24 cellular contexts compared by ENCODE assay signal in genomic region chrX:11755724-11756123, GRCh38. TPM values are rescaled to one million over a fixed set of nuclear protein-coding genes. Genes with fewer than 3 reads are reported as not detected.
DNase-seq lines count a peak whose midpoint lies in the region; ATAC-seq and TF ChIP-seq lines count a peak whose summit lies in the region.
"Had no signal": no experiment of that assay in that cellular context is flagged by ENCODE, and none has a peak within 500 bp of the region (broad histone marks: within the 10 kb centered on the region; RNA-seq: fewer than 3 reads in every experiment).

No MANE protein-coding gene starts in this region.

- H3K27me3 ChIP-seq in CD4-positive, CD25-positive, alpha-beta regulatory T cell (ENCODE audit: control insufficient read depth, insufficient read depth, low read length) = no peaks in the 10 kb centered on the region
- H3K27me3 ChIP-seq in Caco-2 (replicated peaks; ENCODE audit: control insufficient read depth, insufficient read depth, low read length) = no peaks in the 10 kb centered on the region
- H3K27me3 ChIP-seq: thyroid gland had no signal

- H3K27me3 Mint-ChIP-seq in CD4-positive, CD25-positive, alpha-beta regulatory T cell = peaks cover 9% of the 10 kb centered on the region
- no peaks in the 10 kb centered on the region for H3K27me3 Mint-ChIP-seq in Caco-2 (ENCODE audit: insufficient read depth, unreplicated experiment)
- H3K27me3 Mint-ChIP-seq: activated naive CD8-positive, alpha-beta T cell had no signal

- POLR2A ChIA-PET in Caco-2 (lab: Charles Lee) = no interaction called here

- BruUV-seq in Caco-2 (replicated peaks; lab: Mats Ljungman, UMichigan) = no TSS peak

- no peak overlapping the region for H3K27ac ChIP-seq in CD4-positive, CD25-positive, alpha-beta regulatory T cell (ENCODE audit: insufficient read depth, low read length, poor library complexity, severe bottlenecking)
- H3K27ac ChIP-seq: breast epithelium, heart right ventricle, prostate gland, thyroid gland had no signal

- no peaks in the 10 kb centered on the region for H3K9me3 ChIP-seq in CD4-positive, CD25-positive, alpha-beta regulatory T cell (ENCODE audit: control insufficient read depth in 2 of 2, low read length in 2 of 2)
- H3K9me3 ChIP-seq in Caco-2 = no peaks in the 10 kb centered on the region
- H3K9me3 ChIP-seq: breast epithelium, HAP-1, heart right ventricle, prostate gland, thyroid gland had no signal

- peaks cover 0 to 16% (median 9%) of the 10 kb centered on the region in 4 donors for H3K4me1 Mint-ChIP-seq in CD4-positive, CD25-positive, alpha-beta regulatory T cell
- H3K4me1 Mint-ChIP-seq in Caco-2 (ENCODE audit: low read depth, unreplicated experiment) = peaks cover 6% of the 10 kb centered on the region

- no peak overlapping the region for H3K4me3 ChIP-seq in CD4-positive, CD25-positive, alpha-beta regulatory T cell (ENCODE audit: low read depth, low read length)
- no peak overlapping the region for H3K4me3 ChIP-seq in Caco-2 (ENCODE audit: low read depth, low read length)
- H3K4me3 ChIP-seq: breast epithelium, HAP-1, heart right ventricle, prostate gland, thyroid gland had no signal

- H3K4me3 Mint-ChIP-seq in CD4-positive, CD25-positive, alpha-beta regulatory T cell = peak overlapping the region; percentile 12 to 86 (median 67)
- peak overlapping the region; percentile 29 for H3K4me3 Mint-ChIP-seq in Caco-2 (ENCODE audit: unreplicated experiment)
- H3K4me3 Mint-ChIP-seq: mesothelial cell of epicardium had no signal

- intact Hi-C loops in Caco-2 (cut with micrococcal nuclease; ENCODE audit: unreplicated experiment) = no loop called here

- no peak for ATAC-seq in CD4-positive, CD25-positive, alpha-beta regulatory T cell (ENCODE audit: low read depth in 2 of 2)
- ATAC-seq in HG03439 (IDR thresholded peaks at IDR 0.05; ENCODE audit: unreplicated experiment) (no peak), HG03280 (IDR thresholded peaks at IDR 0.05; ENCODE audit: unreplicated experiment) (no peak)
- ATAC-seq: heart right ventricle had no signal

- TF ChIP-seq POLR2A in erythroblast (IDR thresholded peaks at IDR 0.05; ENCODE audit: low read length) = no peak

- H3K36me3 Mint-ChIP-seq in CD4-positive, CD25-positive, alpha-beta regulatory T cell = no peaks in the 10 kb centered on the region
- peaks cover 6% of the 10 kb centered on the region for H3K36me3 Mint-ChIP-seq in Caco-2 (ENCODE audit: insufficient read depth, unreplicated experiment)
- H3K36me3 Mint-ChIP-seq: activated naive CD8-positive, alpha-beta T cell; mesothelial cell of epicardium had no signal

- H3K4me1 ChIP-seq in CD4-positive, CD25-positive, alpha-beta regulatory T cell (ENCODE audit: control insufficient read depth, insufficient read depth, low read length, poor library complexity, severe bottlenecking) = peaks cover 9% of the 10 kb centered on the region
- H3K4me1 ChIP-seq in Caco-2 = peaks cover 4% of the 10 kb centered on the region; the same call in 1 of the 2 replicates
- H3K4me1 ChIP-seq: breast epithelium, prostate gland, thyroid gland had no signal

- no peak overlapping the region for H3K27ac Mint-ChIP-seq in CD4-positive, CD25-positive, alpha-beta regulatory T cell
- no peak overlapping the region for H3K27ac Mint-ChIP-seq in Caco-2 (ENCODE audit: unreplicated experiment)
- H3K27ac Mint-ChIP-seq: activated naive CD8-positive, alpha-beta T cell; mesothelial cell of epicardium had no signal

- H3K9me3 Mint-ChIP-seq in CD4-positive, CD25-positive, alpha-beta regulatory T cell = peaks cover 0 to 4% (median 0%) of the 10 kb centered on the region in 7 donors
- no peaks in the 10 kb centered on the region for H3K9me3 Mint-ChIP-seq in Caco-2 (ENCODE audit: unreplicated experiment)

- DNase-seq in CD4-positive, CD25-positive, alpha-beta regulatory T cell = no peak
- DNase-seq in Caco-2 (peak; percentile 39 to 42), NCI-H345 treated with DMSO at 0.1 percent for 48 hours (lab: John Stamatoyannopoulos, UW; ENCODE audit: unreplicated experiment) (peak; percentile 50), erythroblast (lab: John Stamatoyannopoulos, UW) (peak; percentile 3 to 5), DMS79 (lab: John Stamatoyannopoulos, UW) (no peak)
- DNase-seq: activated CD4-positive, alpha-beta T cell treated with anti-CD3 and anti-CD28 coated beads for 4 hours; C1 segment of cervical spinal cord; Calu3; foreskin melanocyte; heart right ventricle; kidney glomerular epithelial cell; NCI-H1694; NCI-H2171 treated with DMSO at 0.1 percent for 48 hours; NCI-H526; stimulated activated CD4-positive, alpha-beta T cell treated with anti-CD3 and anti-CD28 coated beads, Interleukin-4, amount 100 ng/mL, for 24 hours; SW 1271; thyroid gland had no signal

- no peaks in the 10 kb centered on the region for H3K36me3 ChIP-seq in CD4-positive, CD25-positive, alpha-beta regulatory T cell (ENCODE audit: control insufficient read depth, insufficient read depth, low read length)
- no peaks in the 10 kb centered on the region for H3K36me3 ChIP-seq in Caco-2 (ENCODE audit: control insufficient read depth, insufficient read depth, low read length)
- H3K36me3 ChIP-seq: breast epithelium, prostate gland, thyroid gland had no signal

- TF ChIP-seq CTCF in Caco-2 (IDR thresholded peaks at IDR 0.05; ENCODE audit: insufficient read depth in 1 of 2, low read depth in 1 of 2, low read length in 1 of 2, severe bottlenecking in 1 of 2, unreplicated experiment in 1 of 2) = no peak

- CTCF ChIA-PET in Caco-2 (lab: Charles Lee) = no interaction called here

RNA-seq across cellular contexts. Expression of gene MSL3, which starts 2.3 kb away (rescaled TPM):
- total RNA-seq in CD4-positive, CD25-positive, alpha-beta regulatory T cell = 109 TPM
- 100 to 1,000 TPM in 2 of 4 donors, 10 to 100 TPM in 2; 80.0 to 123 (median 91.7) TPM for polyA plus RNA-seq in CD4-positive, CD25-positive, alpha-beta regulatory T cell
- 13.5 and 14.0 TPM in 2 replicates for total RNA-seq in Caco-2 (2022)

Comparison
In these comparisons a context has a peak if more than half of its experiments do, and no peak if none do; other contexts are left out.
1. DNase-seq: peak in Caco-2 (2 of 2), NCI-H345 treated with DMSO at 0.1 percent for 48 hours (single experiment) and erythroblast (2 of 2); none in CD4-positive, CD25-positive, alpha-beta regulatory T cell (0 of 3) and DMS79 (single experiment).